In the genomic region with DNA sequence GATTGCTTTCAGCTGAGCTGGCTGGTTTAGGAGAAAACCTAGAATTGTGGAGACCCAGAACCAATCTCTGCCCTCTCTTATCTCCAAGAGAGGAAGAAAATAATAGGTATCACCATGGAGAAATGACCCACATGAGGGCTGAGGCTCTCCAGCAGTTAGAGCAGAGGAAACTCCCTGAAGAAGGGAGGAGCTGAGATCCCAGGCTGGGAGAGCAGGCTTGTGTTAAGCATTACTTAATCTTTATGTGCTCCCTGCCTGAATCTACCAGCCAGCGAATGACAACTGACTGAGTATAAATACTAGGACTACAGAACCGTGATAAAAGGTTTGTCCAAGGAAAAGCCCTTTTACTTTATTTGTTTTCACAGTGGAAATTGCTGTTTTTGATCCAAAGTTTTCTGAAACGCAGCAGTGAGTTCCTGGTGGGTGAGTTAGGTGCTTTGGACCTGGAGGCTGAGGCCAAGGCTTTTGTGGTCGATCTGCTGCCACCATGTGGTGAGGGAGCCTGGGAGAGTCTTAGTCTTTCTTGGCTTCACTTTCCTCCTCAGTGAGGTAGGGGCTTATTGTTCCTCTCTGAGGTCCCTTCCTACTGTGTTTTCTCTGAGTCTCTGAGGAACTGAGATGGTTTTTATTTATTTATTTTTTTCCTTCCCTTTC, we compare ENCODE assay signal across 8 cellular contexts.
DNase-seq lines count a peak whose midpoint lies in the region; ATAC-seq, FAIRE-seq and TF ChIP-seq lines count a peak whose summit lies in the region.
"Not testable (repeated sequence)": the region's sequence is repeated elsewhere in the genome, so short reads cannot be mapped to it uniquely, and the experiment has no call there.

No MANE protein-coding gene starts in this region.

- not testable (repeated sequence) for H3K27me3 ChIP-seq in CD4-positive, CD25-positive, alpha-beta regulatory T cell (ENCODE audit: control insufficient read depth, insufficient read depth, low read length); Panc1 (ENCODE audit: control insufficient read depth, insufficient read depth, low read length); endothelial cell of umbilical vein (ENCODE audit: control insufficient read depth in 2 of 2, insufficient read depth in 2 of 2, low read length in 2 of 2); lower lobe of right lung (ENCODE audit: low read depth)

- H3K9ac ChIP-seq in endothelial cell of umbilical vein (replicated peaks; ENCODE audit: extremely low read depth, insufficient read depth, low read length): not testable (repeated sequence)

- H2AFZ ChIP-seq in endothelial cell of umbilical vein (ENCODE audit: low read depth, low read length): not testable (repeated sequence)

- not testable (repeated sequence) for TF ChIP-seq CTCF in Panc1 (IDR thresholded peaks at IDR 0.05); activated CD8-positive, alpha-beta T cell treated with anti-CD3 and anti-CD28 coated beads for 36 hours (IDR thresholded peaks at IDR 0.05)
- TF ChIP-seq CTCF in endothelial cell of umbilical vein (IDR thresholded peaks at IDR 0.05; ENCODE audit: extremely low read depth in 1 of 2, insufficient read depth in 1 of 2, low read depth in 1 of 2, low read length in 2 of 2) (peak in 1 of 2 donors; percentile 11), lower lobe of right lung (IDR thresholded peaks at IDR 0.05) (peak; percentile 25)

- not testable (repeated sequence) for H3K9me1 ChIP-seq in endothelial cell of umbilical vein (replicated peaks; ENCODE audit: control insufficient read depth, extremely low read depth, insufficient read depth, low read length)

- not testable (repeated sequence) for H4K20me1 ChIP-seq in endothelial cell of umbilical vein (replicated peaks; ENCODE audit: control insufficient read depth, extremely low read depth, insufficient read depth, low read length)

- H3K27ac Mint-ChIP-seq in CD4-positive, CD25-positive, alpha-beta regulatory T cell; activated CD8-positive, alpha-beta T cell treated with anti-CD3 and anti-CD28 coated beads for 36 hours; activated naive CD4-positive, alpha-beta T cell treated with anti-CD3 and anti-CD28 coated beads for 36 hours: not testable (repeated sequence)

- intact Hi-C loops in Panc1 (cut with micrococcal nuclease; ENCODE audit: unreplicated experiment); activated CD8-positive, alpha-beta T cell treated with anti-CD3 and anti-CD28 coated beads for 36 hours (cut with micrococcal nuclease); activated naive CD4-positive, alpha-beta T cell treated with anti-CD3 and anti-CD28 coated beads for 36 hours (cut with micrococcal nuclease); endothelial cell of umbilical vein (cut with micrococcal nuclease); lower lobe of right lung (cut with DNase I): not testable (repeated sequence)

- H3K27me3 Mint-ChIP-seq in CD4-positive, CD25-positive, alpha-beta regulatory T cell; activated CD8-positive, alpha-beta T cell treated with anti-CD3 and anti-CD28 coated beads for 36 hours; activated naive CD4-positive, alpha-beta T cell treated with anti-CD3 and anti-CD28 coated beads for 36 hours (ENCODE audit: low read depth): not testable (repeated sequence)

- peak; percentile 31 for FAIRE-seq in endothelial cell of umbilical vein (lab: Jason Lieb, UNC)

- not testable (repeated sequence) for TF ChIP-seq POLR2A in endothelial cell of umbilical vein (IDR thresholded peaks at IDR 0.05; ENCODE audit: low read depth, low read length)

- H3K36me3 Mint-ChIP-seq in CD4-positive, CD25-positive, alpha-beta regulatory T cell; activated CD8-positive, alpha-beta T cell treated with anti-CD3 and anti-CD28 coated beads for 36 hours (ENCODE audit: low read depth); activated naive CD4-positive, alpha-beta T cell treated with anti-CD3 and anti-CD28 coated beads for 36 hours (ENCODE audit: low read depth): not testable (repeated sequence)

- not testable (repeated sequence) for BruUV-seq in Panc1 (replicated peaks; lab: Mats Ljungman, UMichigan); endothelial cell of umbilical vein (replicated peaks; lab: Mats Ljungman, UMichigan)

- H3K36me3 ChIP-seq in CD4-positive, CD25-positive, alpha-beta regulatory T cell (ENCODE audit: control insufficient read depth, insufficient read depth, low read length); Panc1 (ENCODE audit: control insufficient read depth, insufficient read depth, low read length); endothelial cell of umbilical vein (ENCODE audit: control insufficient read depth in 2 of 2, extremely low read depth in 1 of 2, insufficient read depth in 2 of 2, low read length in 2 of 2); lower lobe of right lung: not testable (repeated sequence)

- H3K4me1 ChIP-seq in CD4-positive, CD25-positive, alpha-beta regulatory T cell (ENCODE audit: control insufficient read depth, insufficient read depth, low read length, poor library complexity, severe bottlenecking); Panc1 (ENCODE audit: control insufficient read depth, insufficient read depth, low read length); endothelial cell of umbilical vein (ENCODE audit: control insufficient read depth, extremely low read depth, insufficient read depth, low read length); lower lobe of right lung: not testable (repeated sequence)

- H3K27ac ChIP-seq in CD4-positive, CD25-positive, alpha-beta regulatory T cell (ENCODE audit: insufficient read depth, low read length, poor library complexity, severe bottlenecking); Panc1 (ENCODE audit: low read length); endothelial cell of umbilical vein (ENCODE audit: insufficient read depth, low read depth, low read length); lower lobe of right lung: not testable (repeated sequence)

- not testable (repeated sequence) for H3K9me3 ChIP-seq in CD4-positive, CD25-positive, alpha-beta regulatory T cell (ENCODE audit: control insufficient read depth in 2 of 2, low read length in 2 of 2); Panc1 (ENCODE audit: control insufficient read depth, insufficient read depth, low read depth, low read length); endothelial cell of umbilical vein (replicated peaks; ENCODE audit: control insufficient read depth, insufficient read depth, low read length); lower lobe of right lung

- not testable (repeated sequence) for H3K79me2 ChIP-seq in endothelial cell of umbilical vein (ENCODE audit: control insufficient read depth, insufficient read depth, low read length)

- H3K9me3 Mint-ChIP-seq in CD4-positive, CD25-positive, alpha-beta regulatory T cell; activated CD8-positive, alpha-beta T cell treated with anti-CD3 and anti-CD28 coated beads for 36 hours; activated naive CD4-positive, alpha-beta T cell treated with anti-CD3 and anti-CD28 coated beads for 36 hours: not testable (repeated sequence)

- H3K4me2 ChIP-seq in endothelial cell of umbilical vein (ENCODE audit: insufficient read depth, low read length): not testable (repeated sequence)

- in situ Hi-C loops in Panc1 (cut with HindIII; ENCODE audit: low pct_unique_long_range_greater_than_20kb, low sequenced_read_pairs): not testable (repeated sequence)

- peak in 2 of 3 donors; percentile 20 to 62 for DNase-seq in CD4-positive, CD25-positive, alpha-beta regulatory T cell
- DNase-seq in Panc1 (ENCODE audit: low read depth, low spot score); endothelial cell of umbilical vein (ENCODE audit: low read depth, low spot score): not testable (repeated sequence)
- peak; percentile 76 for DNase-seq in activated CD8-positive, alpha-beta T cell treated with anti-CD3 and anti-CD28 coated beads for 36 hours
- peak; percentile 83 for DNase-seq in activated naive CD4-positive, alpha-beta T cell treated with anti-CD3 and anti-CD28 coated beads for 36 hours
- peak; percentile 53 for DNase-seq in lower lobe of right lung
- peak; percentile 20 to 39 for DNase-seq in stimulated activated CD4-positive, alpha-beta T cell treated with anti-CD3 and anti-CD28 coated beads, Interleukin-12 subunit alpha, Interleukin-12 subunit beta, amount 100 ng/mL, for 24 hours (ENCODE audit: low read depth in 2 of 2)
- peak; percentile 26 to 49 for DNase-seq in stimulated activated CD8-positive, alpha-beta memory T cell treated with anti-CD3 and anti-CD28 coated beads, Interleukin-4, amount 100 ng/mL, for 4 hours (ENCODE audit: low read depth in 2 of 2, low spot score in 1 of 2)

- POLR2A ChIA-PET in Panc1 (lab: Charles Lee); activated CD8-positive, alpha-beta T cell treated with anti-CD3 and anti-CD28 coated beads for 36 hours (lab: Charles Lee); endothelial cell of umbilical vein (lab: Charles Lee): not testable (repeated sequence)

- not testable (repeated sequence) for H3K4me3 Mint-ChIP-seq in CD4-positive, CD25-positive, alpha-beta regulatory T cell; activated CD8-positive, alpha-beta T cell treated with anti-CD3 and anti-CD28 coated beads for 36 hours; activated naive CD4-positive, alpha-beta T cell treated with anti-CD3 and anti-CD28 coated beads for 36 hours

- not testable (repeated sequence) for H3K4me3 ChIP-seq in CD4-positive, CD25-positive, alpha-beta regulatory T cell (ENCODE audit: low read depth, low read length); Panc1 (ENCODE audit: low read depth in 2 of 2, low read length in 2 of 2); endothelial cell of umbilical vein (replicated peaks in 1 of 3; ENCODE audit: insufficient read depth in 1 of 3, low read depth in 1 of 3, low read length in 3 of 3); lower lobe of right lung

- dilution Hi-C loops in endothelial cell of umbilical vein (cut with MboI; ENCODE audit: extremely low pct_ligation_motif_present, low sequenced_read_pairs): not testable (repeated sequence)

- not testable (repeated sequence) for ATAC-seq in CD4-positive, CD25-positive, alpha-beta regulatory T cell (ENCODE audit: low read depth in 2 of 2)
- peak; percentile 76 for ATAC-seq in Panc1
- ATAC-seq in activated CD8-positive, alpha-beta T cell treated with anti-CD3 and anti-CD28 coated beads for 36 hours: peak; percentile 56
- peak in 1 of 2 donors; percentile 68 for ATAC-seq in lower lobe of right lung

- not testable (repeated sequence) for H3K4me1 Mint-ChIP-seq in CD4-positive, CD25-positive, alpha-beta regulatory T cell; activated CD8-positive, alpha-beta T cell treated with anti-CD3 and anti-CD28 coated beads for 36 hours (ENCODE audit: low read depth); activated naive CD4-positive, alpha-beta T cell treated with anti-CD3 and anti-CD28 coated beads for 36 hours (ENCODE audit: low read depth)

- CTCF ChIA-PET in Panc1 (lab: Charles Lee); activated CD8-positive, alpha-beta T cell treated with anti-CD3 and anti-CD28 coated beads for 36 hours (lab: Charles Lee); activated naive CD4-positive, alpha-beta T cell treated with anti-CD3 and anti-CD28 coated beads for 36 hours (lab: Charles Lee); endothelial cell of umbilical vein (lab: Charles Lee): not testable (repeated sequence)
